Comparison of ENCODE assay signal across 8 cellular contexts in genomic region chr2:156430978-156431358, GRCh38. TPM values are rescaled to one million over a fixed set of nuclear protein-coding genes. Genes with fewer than 3 reads are reported as not detected.
DNase-seq lines count a peak whose midpoint lies in the region; ATAC-seq lines count a peak whose summit lies in the region.

No MANE protein-coding gene starts in this region.

- peak overlapping the region; percentile 65 to 69 for H3K27ac Mint-ChIP-seq in activated naive CD4-positive, alpha-beta T cell treated with anti-CD3 and anti-CD28 coated beads, Interleukin-2, amount 50 U/mL, for 72 hours

- no peak overlapping the region for H3K4me3 ChIP-seq in urinary bladder (ENCODE audit: low read depth, low read length)

- DNase-seq in activated naive CD4-positive, alpha-beta T cell treated with anti-CD3 and anti-CD28 coated beads, Interleukin-2, amount 50 U/mL, for 72 hours (ENCODE audit: low spot score in 2 of 2), result no peak
- DNase-seq in activated naive CD4-positive, alpha-beta T cell treated with anti-CD3 and anti-CD28 coated beads, Interleukin-2, amount 50 U/mL, for 16 hours, result no peak
- DNase-seq in NOMO-1 treated with DMSO at 0.1 percent for 48 hours (lab: John Stamatoyannopoulos, UW; ENCODE audit: unreplicated experiment) (peak; percentile 90), ureter (ENCODE audit: low spot score) (no peak), NCI-H2081 treated with DMSO at 0.1 percent for 48 hours (lab: John Stamatoyannopoulos, UW) (no peak)

- peak overlapping the region; percentile 42 for H3K27ac ChIP-seq in urinary bladder (ENCODE audit: low read depth)

- H3K4me1 ChIP-seq in urinary bladder (ENCODE audit: insufficient read depth), result peaks cover 2% of the 10 kb centered on the region

- WGBS in urinary bladder, result 87% methylated on average over 1 of the region's 1 CpG

- H3K9me3 Mint-ChIP-seq in activated naive CD4-positive, alpha-beta T cell treated with anti-CD3 and anti-CD28 coated beads, Interleukin-2, amount 50 U/mL, for 72 hours, result no peaks in the 10 kb centered on the region

- no peaks in the 10 kb centered on the region for H3K36me3 Mint-ChIP-seq in activated naive CD4-positive, alpha-beta T cell treated with anti-CD3 and anti-CD28 coated beads, Interleukin-2, amount 50 U/mL, for 72 hours

- no peaks in the 10 kb centered on the region for H3K36me3 ChIP-seq in urinary bladder (ENCODE audit: insufficient read depth)

- ATAC-seq in activated naive CD4-positive, alpha-beta T cell treated with anti-CD3 and anti-CD28 coated beads, Interleukin-2, amount 50 U/mL, for 72 hours, result peak in 1 of 2 donors; percentile 46
- ATAC-seq in HG02938 (IDR thresholded peaks at IDR 0.05; ENCODE audit: unreplicated experiment) (peak; percentile 77), esophagus mucosa (peak; percentile 40)

RNA-seq across cellular contexts. Expression of gene GPD2, which starts 5.2 kb away (rescaled TPM):
- total RNA-seq in activated naive CD4-positive, alpha-beta T cell treated with anti-CD3 and anti-CD28 coated beads, Interleukin-2, amount 50 U/mL, for 72 hours, result 10 to 100 TPM; 21.9 to 28.0 TPM
- total RNA-seq in esophagus mucosa (56.1 TPM), urinary bladder (56.0 TPM), ureter (58.2 TPM)
- polyA plus RNA-seq in urinary bladder, result 7.9 TPM
